Comparison of ENCODE assay signal across 32 cellular contexts in the genomic region with DNA sequence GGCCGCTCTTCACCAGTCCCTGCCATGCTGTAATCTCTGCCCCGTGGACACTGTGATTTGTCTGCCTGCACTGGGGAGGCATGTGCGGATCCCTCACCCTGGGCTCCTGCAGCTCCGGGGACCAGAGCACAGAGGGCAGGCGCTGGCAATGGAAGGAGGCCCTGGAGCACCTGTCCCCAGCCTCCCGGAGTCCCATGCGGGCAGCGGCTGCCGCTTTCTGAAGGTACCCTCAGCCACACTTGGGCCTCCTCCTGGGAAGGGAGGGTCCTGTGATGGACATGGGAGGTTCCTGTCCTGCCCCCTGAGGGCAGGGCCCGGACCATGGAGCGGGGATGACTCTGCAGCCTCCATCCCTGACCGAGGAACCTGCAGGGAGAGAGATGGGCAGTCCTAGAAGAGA.
"Had no signal": no experiment of that assay in that cellular context is flagged by ENCODE, and none has a peak within 500 bp of the region (broad histone marks: within the 10 kb centered on the region; RNA-seq: fewer than 3 reads in every experiment).

No MANE protein-coding gene starts in this region.

- H3K9me3 ChIP-seq: adrenal gland, ascending aorta, body of pancreas, breast epithelium had no signal

- H3K4me1 ChIP-seq: adrenal gland, ascending aorta, body of pancreas, breast epithelium had no signal

- H3K27me3 ChIP-seq: adrenal gland, ascending aorta, body of pancreas, brain microvascular endothelial cell, cardiac muscle cell had no signal

- H3K27ac ChIP-seq: adrenal gland, ascending aorta, body of pancreas, brain microvascular endothelial cell, breast epithelium, cardiac muscle cell had no signal

- H3K4me3 ChIP-seq: adrenal gland, ascending aorta, body of pancreas, breast epithelium, cardiac muscle cell had no signal

- H3K36me3 ChIP-seq: adrenal gland, ascending aorta, brain microvascular endothelial cell, breast epithelium, cardiac muscle cell had no signal

- ATAC-seq: activated naive CD4-positive, alpha-beta T cell treated with anti-CD3 and anti-CD28 coated beads, Interleukin-2, amount 50 U/mL, for 72 hours; activated naive CD8-positive, alpha-beta T cell treated with anti-CD3 and anti-CD28 coated beads, Interleukin-2, amount 50 U/mL, for 24 hours; activated T-cell treated with anti-CD3 and anti-CD28 coated beads, Interleukin-2, amount 50 U/mL, for 4 hours; activated T-cell treated with anti-CD3 and anti-CD28 coated beads, Interleukin-2, amount 50 U/mL, for 72 hours; activated T-helper 17 cell treated with anti-CD3 and anti-CD28 coated beads, Interleukin-2, amount 50 U/mL, for 72 hours; body of pancreas had no signal

- DNase-seq: activated effector memory CD4-positive, alpha-beta T cell treated with anti-CD3 and anti-CD28 coated beads, Interleukin-2, amount 50 U/mL, for 16 hours; activated effector memory CD4-positive, alpha-beta T cell treated with Interleukin-2 at 50 U/mL for 16 hours; activated gamma-delta T cell; activated gamma-delta T cell treated with Interleukin-2 at 50 U/mL for 16 hours; activated naive CD4-positive, alpha-beta T cell; activated naive CD4-positive, alpha-beta T cell treated with anti-CD3 and anti-CD28 coated beads for 36 hours; activated naive CD4-positive, alpha-beta T cell treated with anti-CD3 and anti-CD28 coated beads, Interleukin-2, amount 10 ng/mL, durations not matched to agents 7 days and 5 days; activated naive CD4-positive, alpha-beta T cell treated with anti-CD3 and anti-CD28 coated beads, Interleukin-2, amount 50 U/mL, for 16 hours; activated naive CD4-positive, alpha-beta T cell treated with Interleukin-2 at 50 U/mL for 16 hours; activated naive CD8-positive, alpha-beta T cell treated with anti-CD3 and anti-CD28 coated beads for 36 hours; activated naive CD8-positive, alpha-beta T cell treated with anti-CD3 and anti-CD28 coated beads, Interleukin-2, amount 10 ng/mL, durations not matched to agents 7 days and 5 days; activated naive CD8-positive, alpha-beta T cell treated with anti-CD3 and anti-CD28 coated beads, Interleukin-2, amount 50 U/mL, for 24 hours; activated T-cell treated with anti-CD3 and anti-CD28 coated beads, Interleukin-2, amount 50 U/mL, for 1 hour; activated T-cell treated with anti-CD3 and anti-CD28 coated beads, Interleukin-2, amount 50 U/mL, for 24 hours; activated T-cell treated with anti-CD3 and anti-CD28 coated beads, Interleukin-2, amount 50 U/mL, for 4 hours; activated T-cell treated with anti-CD3 and anti-CD28 coated beads, Interleukin-2, amount 50 U/mL, for 48 hours; activated T-cell treated with anti-CD3 and anti-CD28 coated beads, Interleukin-2, amount 50 U/mL, for 72 hours; adrenal gland; amniotic stem cell; amygdala; anterior cingulate cortex; aorta; body of pancreas; brain microvascular endothelial cell; caudate nucleus; central memory CD4-positive, alpha-beta T cell; cerebellar nuclear complex had no signal
